8 cellular contexts compared by ENCODE assay signal in the genomic region with DNA sequence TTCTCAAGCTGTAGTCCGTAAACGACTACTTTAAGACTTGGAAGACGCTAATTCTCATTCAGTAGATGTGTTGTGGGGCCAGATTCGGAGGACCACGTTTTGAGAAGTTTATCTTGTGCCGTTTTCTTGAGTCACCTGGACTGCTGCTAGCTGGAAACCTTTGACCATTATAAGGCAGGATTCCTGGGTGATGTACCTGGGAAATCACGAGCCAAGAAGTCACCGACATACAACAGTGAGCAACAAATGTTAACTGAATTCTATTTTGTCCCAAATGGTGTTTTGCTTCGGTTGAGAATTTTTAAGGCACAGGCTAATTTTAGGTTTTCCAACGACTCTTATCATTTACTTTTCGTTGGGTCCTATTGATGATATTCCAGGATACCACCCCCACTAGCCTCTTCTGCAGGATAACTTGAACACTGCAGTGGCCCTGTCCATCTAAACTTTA.
DNase-seq lines count a peak whose midpoint lies in the region; ATAC-seq and TF ChIP-seq lines count a peak whose summit lies in the region.

No MANE protein-coding gene starts in this region.

- peak overlapping the region; percentile 61; the same call in 1 of the 2 replicates for H3K4me3 ChIP-seq in Karpas-422 (ENCODE audit: low read length)
- H3K4me3 ChIP-seq in esophagus muscularis mucosa: peak overlapping the region; percentile 51 to 61 (median 54)
- peak overlapping the region; percentile 45 for H3K4me3 ChIP-seq in trophoblast cell (ENCODE audit: low read depth, low read length)
- no peak overlapping the region for H3K4me3 ChIP-seq in lower leg skin (ENCODE audit: low read depth, poor library complexity, severe bottlenecking)

- peak overlapping the region; percentile 51 for H4K8ac ChIP-seq in trophoblast cell (ENCODE audit: low read depth, low read length)

- H3K9ac ChIP-seq in Karpas-422 (ENCODE audit: low read length): 0 out of 2 replicates have a peak overlapping the region, but pooled peaks have one; percentile 18
- H3K9ac ChIP-seq in trophoblast cell (ENCODE audit: low read length): peak overlapping the region; percentile 65

- H3K9me3 ChIP-seq in Karpas-422 (ENCODE audit: low read length) (no peaks in the 10 kb centered on the region), esophagus muscularis mucosa (no peaks in the 10 kb centered on the region), trophoblast cell (ENCODE audit: insufficient read depth, low read depth, low read length) (no peaks in the 10 kb centered on the region)

- no peak for TF ChIP-seq EP300 in esophagus muscularis mucosa (IDR thresholded peaks at IDR 0.05)

- no peak overlapping the region for H2BK5ac ChIP-seq in trophoblast cell (ENCODE audit: low read depth, low read length, poor library complexity)

- H3K14ac ChIP-seq in trophoblast cell (ENCODE audit: low read length): no peak overlapping the region

- H2BK120ac ChIP-seq in trophoblast cell (ENCODE audit: insufficient read depth, low read length, poor library complexity): no peak overlapping the region

- H4K12ac ChIP-seq in trophoblast cell (ENCODE audit: low read depth, low read length): no peak overlapping the region

- no peaks in the 10 kb centered on the region for H3K9me2 ChIP-seq in Karpas-422 (replicated peaks; ENCODE audit: insufficient read depth, low read length)

- no peaks in the 10 kb centered on the region for H4K20me1 ChIP-seq in Karpas-422 (ENCODE audit: insufficient read depth, low read depth, low read length)

- H3K4ac ChIP-seq in trophoblast cell (ENCODE audit: low read depth, low read length): no peak overlapping the region

- ATAC-seq in HG03469 (IDR thresholded peaks at IDR 0.05; ENCODE audit: unreplicated experiment) (no peak), HG03196 (IDR thresholded peaks at IDR 0.05; ENCODE audit: unreplicated experiment) (no peak)

- 2% methylated on average over 10 of the region's 11 CpGs for WGBS in esophagus muscularis mucosa
- WGBS in trophoblast cell (ENCODE audit: extremely low coverage, insufficient coverage, insufficient read length): no CpG with 5 or more reads among the region's 11 CpGs
- 0 to 2% methylated on average over 11 of the region's 11 CpGs for WGBS in lower leg skin, 2 donors

- no peak overlapping the region for H3K18ac ChIP-seq in trophoblast cell (ENCODE audit: low read length)

- peaks cover 15% of the 10 kb centered on the region for H3K79me1 ChIP-seq in trophoblast cell (ENCODE audit: low read length)

- DNase-seq in Caki2 (ENCODE audit: low read depth): peak; percentile 35
- DNase-seq in Karpas-422: no peak
- DNase-seq in esophagus muscularis mucosa (ENCODE audit: extremely low spot score): no peak
- DNase-seq in trophoblast cell: peak in 1 of 2 donors; percentile 24
- no peak for DNase-seq in lower leg skin (ENCODE audit: low spot score in 2 of 2)
- DNase-seq in inferior parietal cortex (ENCODE audit: extremely low spot score): no peak

- H3K36me3 ChIP-seq in Karpas-422 (ENCODE audit: insufficient read depth, low read length) (no peaks in the 10 kb centered on the region), esophagus muscularis mucosa (no peaks in the 10 kb centered on the region), trophoblast cell (ENCODE audit: control insufficient read depth in 1 of 2, insufficient read depth in 2 of 2, low read length in 2 of 2) (no peaks in the 10 kb centered on the region)

- H3K4me2 ChIP-seq in Karpas-422 (ENCODE audit: low read depth, low read length, poor library complexity, severe bottlenecking) (peak overlapping the region; percentile 62), trophoblast cell (ENCODE audit: low read length) (peak overlapping the region; percentile 99)

- H3K27me3 ChIP-seq in Karpas-422 (ENCODE audit: low read length) (no peaks in the 10 kb centered on the region; the same call in 1 of the 2 replicates), esophagus muscularis mucosa (peaks cover 0 to 65% (median 30%) of the 10 kb centered on the region in 4 donors), trophoblast cell (ENCODE audit: insufficient read depth, low read length) (no peaks in the 10 kb centered on the region)

- no peak for TF ChIP-seq CTCF in esophagus muscularis mucosa (IDR thresholded peaks at IDR 0.05)
- TF ChIP-seq CTCF in lower leg skin (IDR thresholded peaks at IDR 0.05): no peak

- intact Hi-C loops in esophagus muscularis mucosa (cut with DNase I) (loop anchor here (5.0 kb wide), 2 partner anchors 44 to 56 kb away; a partner anchor contains a TSS), lower leg skin (cut with DNase I; ENCODE audit: low total_unique reads) (no loop called here)

- H2AFZ ChIP-seq in Karpas-422 (ENCODE audit: low read length) (no peak overlapping the region), trophoblast cell (ENCODE audit: insufficient read depth, low read length, poor library complexity) (peak overlapping the region; percentile 57)

- TF ChIP-seq POLR2A in esophagus muscularis mucosa (IDR thresholded peaks at IDR 0.05; ENCODE audit: low read depth) (no peak), lower leg skin (IDR thresholded peaks at IDR 0.05) (no peak)

- no peak overlapping the region for H3K23ac ChIP-seq in trophoblast cell (ENCODE audit: low read length)

- H3K79me2 ChIP-seq in Karpas-422 (ENCODE audit: low read length) (no peaks in the 10 kb centered on the region), trophoblast cell (ENCODE audit: control insufficient read depth, insufficient read depth, low read length, poor library complexity) (peaks cover 6% of the 10 kb centered on the region)

- no peak overlapping the region for H3K27ac ChIP-seq in Karpas-422 (ENCODE audit: low read length)
- peak overlapping the region; percentile 83 to 91 (median 88) for H3K27ac ChIP-seq in esophagus muscularis mucosa (replicated peaks in 1 of 4)
- H3K27ac ChIP-seq in trophoblast cell (ENCODE audit: low read depth, low read length): peak overlapping the region; percentile 93

- H3K4me1 ChIP-seq in Karpas-422 (ENCODE audit: low read length): peaks cover 30% of the 10 kb centered on the region
- H3K4me1 ChIP-seq in esophagus muscularis mucosa: peaks cover 16 to 32% (median 26%) of the 10 kb centered on the region in 4 donors
- peaks cover 0 to 3% of the 10 kb centered on the region in 2 experiments for H3K4me1 ChIP-seq in trophoblast cell (ENCODE audit: control insufficient read depth in 1 of 2, insufficient read depth in 2 of 2, low read length in 2 of 2)

- in situ Hi-C loops in Caki2 (cut with HindIII; ENCODE audit: low pct_unique_long_range_greater_than_20kb, low sequenced_read_pairs): no loop called here

- peak overlapping the region; percentile 91 for H4K91ac ChIP-seq in trophoblast cell (ENCODE audit: low read depth, low read length)

- no peak overlapping the region for H2AK5ac ChIP-seq in trophoblast cell (ENCODE audit: low read length)

- no peak overlapping the region for H2BK12ac ChIP-seq in trophoblast cell (ENCODE audit: low read length)
